Comparison of ENCODE assay signal across 8 cellular contexts in the genomic region with DNA sequence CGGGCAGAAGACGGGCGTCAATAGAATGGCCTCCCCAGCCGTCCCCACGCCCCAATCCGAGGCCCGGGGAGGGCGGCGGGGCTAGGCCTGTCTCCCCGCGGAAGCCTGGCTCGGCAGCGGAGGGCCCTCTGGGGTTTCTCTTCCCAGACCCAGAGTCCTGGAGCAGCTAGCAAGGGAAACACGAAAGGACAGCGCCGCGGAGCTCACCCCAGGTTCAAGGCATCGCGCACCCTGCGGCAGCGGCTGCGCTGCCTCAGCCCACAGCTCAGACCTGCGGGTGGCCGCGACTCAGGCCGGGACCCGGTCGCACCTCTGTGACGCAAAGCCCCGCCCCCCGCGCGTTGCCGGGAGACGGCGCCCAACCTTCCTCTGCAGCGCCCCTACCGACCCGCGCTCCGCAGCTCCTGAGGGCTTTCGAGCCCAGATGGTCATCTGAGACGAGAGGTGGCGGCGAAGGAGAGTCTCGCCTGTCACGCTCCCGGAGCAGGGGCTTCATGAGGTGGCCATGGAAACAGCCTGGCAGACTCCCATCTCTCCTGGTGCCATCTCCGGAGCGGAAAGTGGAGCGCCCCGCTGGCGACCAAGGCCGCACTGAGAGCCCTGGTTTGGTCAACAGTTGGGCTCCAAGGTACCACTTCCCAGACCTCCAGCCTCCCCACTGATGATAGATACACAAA. TPM values are rescaled to one million over a fixed set of nuclear protein-coding genes. Genes with fewer than 3 reads are reported as not detected.
DNase-seq lines count a peak whose midpoint lies in the region; ATAC-seq and TF ChIP-seq lines count a peak whose summit lies in the region.

A gene with protein sequence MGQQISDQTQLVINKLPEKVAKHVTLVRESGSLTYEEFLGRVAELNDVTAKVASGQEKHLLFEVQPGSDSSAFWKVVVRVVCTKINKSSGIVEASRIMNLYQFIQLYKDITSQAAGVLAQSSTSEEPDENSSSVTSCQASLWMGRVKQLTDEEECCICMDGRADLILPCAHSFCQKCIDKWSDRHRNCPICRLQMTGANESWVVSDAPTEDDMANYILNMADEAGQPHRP (minus strand): TSS at position 273 of the 677 bp plus-strand sequence. CDS start 7,029 bp downstream, outside the sequence.

- TF ChIP-seq CTCF in Loucy (conservative IDR thresholded peaks at IDR 0.05; ENCODE audit: low read length), result peak; percentile 67
- peak; percentile 97 for TF ChIP-seq CTCF in foreskin keratinocyte (conservative IDR thresholded peaks at IDR 0.05)
- TF ChIP-seq CTCF in subcutaneous adipose tissue (IDR thresholded peaks at IDR 0.05; ENCODE audit: low read depth), result no peak

- H3K27ac ChIP-seq in foreskin keratinocyte, result peak within 1 kb of the TSS; percentile 91

- in situ Hi-C loops in G401 (cut with HindIII; ENCODE audit: low sequenced_read_pairs), result no loop called here

- H4K20me1 ChIP-seq in Loucy (ENCODE audit: insufficient read depth, low read length, poor library complexity, severe bottlenecking), result peaks cover 6% of the 10 kb centered on the region

- H3K27me3 ChIP-seq in H7 (ENCODE audit: control insufficient read depth, insufficient read depth, low read length), result peaks cover 2% of the 10 kb centered on the region; the same call in 1 of the 2 replicates
- H3K27me3 ChIP-seq in Loucy (ENCODE audit: insufficient read depth, low read length, poor library complexity, severe bottlenecking), result no peaks in the 10 kb centered on the region
- no peaks in the 10 kb centered on the region for H3K27me3 ChIP-seq in foreskin keratinocyte
- no peaks in the 10 kb centered on the region for H3K27me3 ChIP-seq in neuron (ENCODE audit: insufficient read depth, low read length)

- peak; percentile 95 for ATAC-seq in foreskin keratinocyte

- H3K36me3 ChIP-seq in H7 (replicated peaks; ENCODE audit: control insufficient read depth, insufficient read depth, low read length) (no peaks in the 10 kb centered on the region), Loucy (ENCODE audit: insufficient read depth, low read length) (no peaks in the 10 kb centered on the region), neuron (ENCODE audit: insufficient read depth, low read length) (no peaks in the 10 kb centered on the region)

- H3K4me3 ChIP-seq in H7 (ENCODE audit: insufficient read depth, low read depth, low read length) (peak within 1 kb of the TSS; percentile 89), Loucy (ENCODE audit: low read length, poor library complexity, severe bottlenecking) (peak within 1 kb of the TSS; percentile 88), neuron (ENCODE audit: low read length) (peak within 1 kb of the TSS; percentile 99)

- peaks cover 19% of the 10 kb centered on the region; the same call in 1 of the 2 replicates for H3K79me2 ChIP-seq in Loucy (ENCODE audit: insufficient read depth, low read length)

- H3K9me2 ChIP-seq in Loucy (replicated peaks; ENCODE audit: low read depth, low read length), result no peaks in the 10 kb centered on the region

- DNase-seq in G401 (ENCODE audit: low spot score) (peak; percentile 91), H7 (peak; percentile 97), SHP77 (lab: John Stamatoyannopoulos, UW) (peak; percentile 80 to 83), foreskin keratinocyte (peak; percentile 65 to 84)
- DNase-seq in activated gamma-delta T cell treated with anti-CD3 and anti-CD28 coated beads, Interleukin-2, amount 50 U/mL, for 16 hours (ENCODE audit: low read depth), result peak; percentile 94

- H3K9me3 ChIP-seq in Loucy (ENCODE audit: insufficient read depth, low read depth, low read length) (peaks cover 6% of the 10 kb centered on the region; the same call in 1 of the 2 replicates), neuron (ENCODE audit: low read length) (peaks cover 7% of the 10 kb centered on the region)

- H3K4me1 ChIP-seq in Loucy (ENCODE audit: insufficient read depth, low read length, poor library complexity, severe bottlenecking) (peaks cover 19% of the 10 kb centered on the region), foreskin keratinocyte (peaks cover 10% of the 10 kb centered on the region), neuron (ENCODE audit: insufficient read depth, low read length) (peaks cover 10% of the 10 kb centered on the region)

- peak within 1 kb of the TSS; percentile 96 for H3K4me2 ChIP-seq in Loucy (ENCODE audit: low read depth, low read length, poor library complexity, severe bottlenecking)

- H3K9ac ChIP-seq in Loucy (ENCODE audit: low read depth, low read length, poor library complexity, severe bottlenecking), result peak within 1 kb of the TSS; percentile 78

- peak within 1 kb of the TSS; percentile 95 for H2AFZ ChIP-seq in Loucy (ENCODE audit: low read length)
- peak within 1 kb of the TSS; percentile 98 for H2AFZ ChIP-seq in neuron (ENCODE audit: low read depth, low read length)

- H3F3A ChIP-seq in Loucy (ENCODE audit: low read depth), result no peaks in the 10 kb centered on the region

RNA-seq across cellular contexts. Expression of the gene that starts here (rescaled TPM):
- total RNA-seq in G401 (2014; rRNA removed; shearing (Covaris generic)), result 24.2 and 27.7 TPM in 2 replicates
- total RNA-seq in H7 (2014; rRNA removed; shearing (Covaris generic)), result 21.8 and 27.6 TPM in 2 replicates
- 27.8 and 29.4 TPM in 2 replicates for total RNA-seq in foreskin keratinocyte
- 19.6 and 24.8 TPM in 2 replicates for polyA plus RNA-seq in foreskin keratinocyte
- total RNA-seq in subcutaneous adipose tissue, result 10 to 100 TPM; 39.0 to 68.3 (median 59.7) TPM

Comparison
In these comparisons a context has a peak if more than half of its experiments do, and no peak if none do; other contexts are left out.
1. Peak in every context shown above with its lines: DNase-seq, ATAC-seq, H3K4me3 ChIP-seq and H3K27ac ChIP-seq.